In the genomic region with DNA sequence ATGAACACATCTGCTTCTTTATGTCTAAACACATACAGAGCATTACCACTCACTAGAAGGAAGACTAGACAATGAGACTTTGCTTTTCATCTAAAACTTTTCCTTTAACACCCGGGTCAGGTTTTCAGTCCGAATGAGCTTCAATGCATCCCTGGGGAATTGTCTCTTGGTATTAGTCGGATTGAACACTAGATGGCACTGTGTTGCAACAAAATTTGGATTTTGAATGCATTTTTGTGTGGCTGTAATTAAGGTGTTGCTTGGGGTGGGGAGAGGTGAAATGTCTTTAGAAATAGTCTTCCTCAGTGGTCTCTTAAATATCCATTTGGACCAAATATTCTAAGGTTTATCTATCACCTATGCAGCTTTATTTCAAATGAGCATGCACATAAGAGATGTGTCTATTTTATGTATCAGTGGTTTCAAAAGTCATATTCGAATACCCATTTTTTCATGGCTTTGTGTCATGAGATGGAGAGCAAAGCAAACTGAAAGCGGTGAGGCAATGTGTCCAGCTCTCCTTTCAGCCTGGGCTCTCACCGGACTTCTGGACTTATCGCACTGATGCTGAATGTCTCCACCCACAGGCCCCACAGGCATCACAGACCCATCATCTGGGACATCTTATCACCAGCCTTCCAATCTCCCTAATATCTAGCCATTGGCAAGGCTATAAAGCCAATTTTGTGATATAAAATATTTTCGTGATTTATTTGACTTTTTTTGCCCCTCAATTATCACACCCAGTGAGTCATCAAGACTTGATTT, we compare ENCODE assay signal across 8 cellular contexts.
DNase-seq lines count a peak whose midpoint lies in the region; FAIRE-seq and TF ChIP-seq lines count a peak whose summit lies in the region.

No MANE protein-coding gene starts in this region.

- no peaks in the 10 kb centered on the region for H3F3A ChIP-seq in OCI-LY1 (ENCODE audit: insufficient read depth, low read length)

- no peaks in the 10 kb centered on the region for H3K9me2 ChIP-seq in OCI-LY1 (ENCODE audit: low read depth, low read length)

- H3K36me3 ChIP-seq in OCI-LY1 (ENCODE audit: insufficient read depth, low read length) (no peaks in the 10 kb centered on the region), brain microvascular endothelial cell (replicated peaks) (no peaks in the 10 kb centered on the region), testis (ENCODE audit: low read depth, missing control alignments) (no peaks in the 10 kb centered on the region)

- H3K27me3 ChIP-seq in OCI-LY1 (ENCODE audit: insufficient read depth, low read length) (peaks cover 4% of the 10 kb centered on the region; the same call in 1 of the 2 replicates), brain microvascular endothelial cell (replicated peaks) (peaks cover 18% of the 10 kb centered on the region), testis (no peaks in the 10 kb centered on the region)

- no peaks in the 10 kb centered on the region for H3K79me2 ChIP-seq in OCI-LY1 (ENCODE audit: insufficient read depth, low read length)

- no peaks in the 10 kb centered on the region for H4K20me1 ChIP-seq in OCI-LY1 (ENCODE audit: insufficient read depth, low read length)

- no peak overlapping the region for H3K27ac ChIP-seq in OCI-LY1 (ENCODE audit: low read depth, low read length, poor library complexity, severe bottlenecking)
- H3K27ac ChIP-seq in brain microvascular endothelial cell, result no peak overlapping the region
- no peak overlapping the region for H3K27ac ChIP-seq in testis

- no peaks in the 10 kb centered on the region for H3K9me3 ChIP-seq in OCI-LY1 (ENCODE audit: low read length)
- H3K9me3 ChIP-seq in testis, result no peaks in the 10 kb centered on the region

- in situ Hi-C loops in brain microvascular endothelial cell (cut with HindIII; ENCODE audit: low pct_ligation_motif_present, low sequenced_read_pairs), result no loop called here

- no peak overlapping the region for H3K9ac ChIP-seq in OCI-LY1 (ENCODE audit: low read length)

- WGBS in testis, 2 donors, result 47 to 56% methylated on average over 8 of the region's 8 CpGs

- DNase-seq in activated T-cell treated with anti-CD3 and anti-CD28 coated beads for 4 hours (peak; percentile 29), brain microvascular endothelial cell (peak; percentile 35), testis (no peak)
- no peak for DNase-seq in activated T-cell treated with anti-CD3 and anti-CD28 coated beads, Interleukin-2, amount 50 U/mL, for 48 hours
- no peak for DNase-seq in activated CD4-positive, CD25-positive, alpha-beta regulatory T cell treated with anti-CD3 and anti-CD28 coated beads, Interleukin-2, amount 50 U/mL, for 72 hours

- no peak for TF ChIP-seq POLR2A in testis (IDR thresholded peaks at IDR 0.05)

- peak; percentile 93 for FAIRE-seq in islet of Langerhans (lab: Jason Lieb, UNC)

- H3K4me2 ChIP-seq in OCI-LY1 (ENCODE audit: low read length), result no peak overlapping the region

- intact Hi-C loops in testis (cut with DNase I; ENCODE audit: low total_unique reads), result no loop called here

- H3K4me3 ChIP-seq in OCI-LY1 (ENCODE audit: low read depth, low read length, poor library complexity, severe bottlenecking) (no peak overlapping the region), brain microvascular endothelial cell (ENCODE audit: low read depth, low read length) (no peak overlapping the region), testis (no peak overlapping the region)

- H2AFZ ChIP-seq in OCI-LY1 (ENCODE audit: low read length), result no peak overlapping the region

- H3K4me1 ChIP-seq in OCI-LY1 (ENCODE audit: insufficient read depth, low read length, severe bottlenecking) (peaks cover 3% of the 10 kb centered on the region), testis (peaks cover 8% of the 10 kb centered on the region)

- TF ChIP-seq CTCF in LNCAP (IDR thresholded peaks at IDR 0.05) (peak; percentile 59), OCI-LY1 (IDR thresholded peaks at IDR 0.05; ENCODE audit: low read length) (peak; percentile 73), brain microvascular endothelial cell (IDR thresholded peaks at IDR 0.05; ENCODE audit: low read depth, low read length, missing control alignments) (peak; percentile 65), testis (IDR thresholded peaks at IDR 0.05) (peak; percentile 29 to 79 (median 73))

Comparison
In these comparisons a context has a peak if more than half of its experiments do, and no peak if none do; other contexts are left out.
1. DNase-seq: peak in activated T-cell treated with anti-CD3 and anti-CD28 coated beads for 4 hours (single experiment) and brain microvascular endothelial cell (single experiment); none in activated T-cell treated with anti-CD3 and anti-CD28 coated beads, Interleukin-2, amount 50 U/mL, for 48 hours (0 of 2), testis (single experiment) and activated CD4-positive, CD25-positive, alpha-beta regulatory T cell treated with anti-CD3 and anti-CD28 coated beads, Interleukin-2, amount 50 U/mL, for 72 hours (single experiment).
2. Peak in every context shown above with its lines, with median percentiles within 50 percentile points of each other: CTCF ChIP-seq.